In the genomic region with DNA sequence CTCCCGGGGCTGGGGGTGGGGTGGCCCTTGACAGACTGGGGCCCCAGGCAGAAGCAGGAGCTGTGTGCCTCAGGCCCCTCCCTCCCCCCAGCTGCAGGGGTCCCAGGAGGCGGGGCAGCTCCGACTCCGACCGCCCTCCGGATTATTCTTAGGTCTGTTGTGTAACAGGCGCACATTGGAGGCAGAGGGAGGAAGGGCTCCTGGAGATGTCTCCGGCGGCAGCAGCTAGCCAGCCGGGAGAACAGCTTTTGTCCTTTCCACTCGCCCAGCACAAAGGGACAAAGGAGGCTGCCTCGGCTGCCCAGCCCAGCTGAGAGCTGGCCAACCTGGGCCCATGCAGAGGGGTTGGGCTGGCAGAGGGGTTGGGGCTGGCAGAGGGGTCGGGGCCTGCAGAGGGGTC, we compare ENCODE assay signal across 16 cellular contexts. TPM values are rescaled to one million over a fixed set of nuclear protein-coding genes. Genes with fewer than 3 reads are reported as not detected.
DNase-seq lines count a peak whose midpoint lies in the region; ATAC-seq and TF ChIP-seq lines count a peak whose summit lies in the region.
"Had no signal": no experiment of that assay in that cellular context is flagged by ENCODE, and none has a peak within 500 bp of the region (broad histone marks: within the 10 kb centered on the region; RNA-seq: fewer than 3 reads in every experiment).

No MANE protein-coding gene starts in this region.

- H3K79me1 ChIP-seq in mesenchymal stem cell (replicated peaks; ENCODE audit: low read length, poor library complexity, severe bottlenecking): no peaks in the 10 kb centered on the region

- no peak overlapping the region for H2BK15ac ChIP-seq in mesenchymal stem cell (ENCODE audit: low read depth, poor library complexity, severe bottlenecking)

- H3K4me3 ChIP-seq in mesenchymal stem cell (ENCODE audit: insufficient read depth in 1 of 2, low read depth in 1 of 2, low read length in 2 of 2): no peak overlapping the region
- H3K4me3 ChIP-seq: gastrocnemius medialis had no signal

- 67% methylated on average over 12 of the region's 13 CpGs for WGBS in mesenchymal stem cell

- H3K14ac ChIP-seq in mesenchymal stem cell (ENCODE audit: low read length in 2 of 2): no peak overlapping the region

- H2BK12ac ChIP-seq in mesenchymal stem cell (ENCODE audit: low read length in 2 of 2): no peak overlapping the region

- H3K9ac ChIP-seq in mesenchymal stem cell (ENCODE audit: low read length): no peak overlapping the region

- peak overlapping the region; percentile 77 for H3K27ac ChIP-seq in mesenchymal stem cell (ENCODE audit: low read length, poor library complexity, severe bottlenecking)
- H3K27ac ChIP-seq: gastrocnemius medialis had no signal

- no peaks in the 10 kb centered on the region for H3K9me3 ChIP-seq in mesenchymal stem cell (ENCODE audit: control insufficient read depth, low read length)
- H3K9me3 ChIP-seq: gastrocnemius medialis had no signal

- peaks cover 0 to 57% of the 10 kb centered on the region in 2 experiments for H3K27me3 ChIP-seq in mesenchymal stem cell (ENCODE audit: control insufficient read depth in 1 of 2, insufficient read depth in 1 of 2, low read length in 2 of 2)

- H3K18ac ChIP-seq in mesenchymal stem cell (ENCODE audit: low read depth in 1 of 2, low read length in 2 of 2): no peak overlapping the region

- peak overlapping the region; percentile 12 for H3K4me2 ChIP-seq in mesenchymal stem cell (ENCODE audit: low read length, poor library complexity, severe bottlenecking)

- no peak overlapping the region for H2BK5ac ChIP-seq in mesenchymal stem cell (ENCODE audit: low read depth, low read length, poor library complexity, severe bottlenecking)

- DNase-seq in NCI-H2227 (lab: John Stamatoyannopoulos, UW; ENCODE audit: unreplicated experiment): peak; percentile 42
- DNase-seq in NCI-H2227 treated with DMSO at 0.1 percent for 48 hours (lab: John Stamatoyannopoulos, UW): no peak
- peak; percentile 68 for DNase-seq in cerebellar cortex (ENCODE audit: low spot score)
- no peak for DNase-seq in mesenchymal stem cell
- no peak for DNase-seq in GM20000 (ENCODE audit: low spot score)
- no peak for DNase-seq in NCI-H128 (lab: John Stamatoyannopoulos, UW; ENCODE audit: unreplicated experiment)
- no peak for DNase-seq in activated CD4-positive, alpha-beta T cell treated with anti-CD3 and anti-CD28 coated beads, Interleukin-2, amount 50 U/mL, for 4 hours
- DNase-seq: activated CD4-positive, alpha-beta T cell treated with anti-CD3 and anti-CD28 coated beads for 1 hour; activated naive CD4-positive, alpha-beta T cell treated with anti-CD3 and anti-CD28 coated beads, Interleukin-2, amount 50 U/mL, for 16 hours; central memory CD4-positive, alpha-beta T cell; gastrocnemius medialis; NCI-H2081; stimulated activated CD4-positive, alpha-beta T cell treated with anti-CD3 and anti-CD28 coated beads, Interleukin-15, amount 100 ng/mL, for 24 hours; T-helper 2 cell had no signal

- no peak overlapping the region for H4K91ac ChIP-seq in mesenchymal stem cell (ENCODE audit: low read length)

- H2AK5ac ChIP-seq in mesenchymal stem cell (ENCODE audit: low read length, severe bottlenecking): no peak overlapping the region

- TF ChIP-seq CTCF in GM20000 (IDR thresholded peaks at IDR 0.05; ENCODE audit: extremely low read depth, missing control alignments): no peak

- no peak overlapping the region for H3K23ac ChIP-seq in mesenchymal stem cell (ENCODE audit: low read length in 2 of 2)

- H3K36me3 ChIP-seq in mesenchymal stem cell (ENCODE audit: control insufficient read depth in 1 of 2, insufficient read depth in 2 of 2, low read depth in 1 of 2, low read length in 2 of 2): no peaks in the 10 kb centered on the region
- H3K36me3 ChIP-seq: gastrocnemius medialis had no signal

- no peak overlapping the region for H2AFZ ChIP-seq in mesenchymal stem cell (ENCODE audit: low read depth, low read length)

- H3K4me1 ChIP-seq in mesenchymal stem cell (ENCODE audit: control insufficient read depth, insufficient read depth, low read depth, low read length): peaks cover 91% of the 10 kb centered on the region
- H3K4me1 ChIP-seq: gastrocnemius medialis had no signal

- H3K4ac ChIP-seq in mesenchymal stem cell (ENCODE audit: low read depth in 1 of 2, low read length in 2 of 2): no peak overlapping the region

- no peak overlapping the region for H4K8ac ChIP-seq in mesenchymal stem cell (ENCODE audit: low read length)

- no peak for ATAC-seq in GM18867 (IDR thresholded peaks at IDR 0.05; ENCODE audit: unreplicated experiment)
- ATAC-seq: gastrocnemius medialis, Right ventricle myocardium inferior had no signal

- H2BK120ac ChIP-seq in mesenchymal stem cell (ENCODE audit: low read depth, low read length): no peak overlapping the region

RNA-seq across cellular contexts. Expression of a gene that starts 29.7 kb away (rescaled TPM):
- under 0.01 TPM for polyA plus RNA-seq in mesenchymal stem cell (2013, experiment 1 of 2)
- polyA plus RNA-seq in mesenchymal stem cell (2013, experiment 2 of 2): not detected

RNA-seq across cellular contexts. Expression of a gene that starts 34.0 kb away (rescaled TPM):
- 10.6 TPM for polyA plus RNA-seq in mesenchymal stem cell (2013, experiment 1 of 2)
- polyA plus RNA-seq in mesenchymal stem cell (2013, experiment 2 of 2): 10.8 TPM

RNA-seq across cellular contexts. Expression of a gene that starts 54.8 kb away (rescaled TPM):
- 163 TPM for polyA plus RNA-seq in mesenchymal stem cell (2013, experiment 1 of 2)
- polyA plus RNA-seq in mesenchymal stem cell (2013, experiment 2 of 2): 180 TPM

RNA-seq across cellular contexts. Expression of a gene that starts 55.0 kb away (rescaled TPM):
- polyA plus RNA-seq in mesenchymal stem cell (2013, experiment 1 of 2): 1.8 TPM
- 1.7 TPM for polyA plus RNA-seq in mesenchymal stem cell (2013, experiment 2 of 2)

Comparison
In these comparisons a context has a peak if more than half of its experiments do, and no peak if none do; other contexts are left out.
1. DNase-seq: peak in NCI-H2227 (single experiment) and cerebellar cortex (single experiment); none in NCI-H2227 treated with DMSO at 0.1 percent for 48 hours (single experiment), mesenchymal stem cell (single experiment), GM20000 (single experiment), NCI-H128 (single experiment) and activated CD4-positive, alpha-beta T cell treated with anti-CD3 and anti-CD28 coated beads, Interleukin-2, amount 50 U/mL, for 4 hours (0 of 2).